In genomic region chr6:31058128-31058894, GRCh38 we compare ENCODE assay signal across 9 cellular contexts. TPM values are rescaled to one million over a fixed set of nuclear protein-coding genes. Genes with fewer than 3 reads are reported as not detected.
DNase-seq lines count a peak whose midpoint lies in the region; ATAC-seq, FAIRE-seq and TF ChIP-seq lines count a peak whose summit lies in the region.
"Had no signal": no experiment of that assay in that cellular context is flagged by ENCODE, and none has a peak within 500 bp of the region (broad histone marks: within the 10 kb centered on the region; RNA-seq: fewer than 3 reads in every experiment).

No MANE protein-coding gene starts in this region.

- H3K9me3 Mint-ChIP-seq in astrocyte (ENCODE audit: unreplicated experiment), result no peaks in the 10 kb centered on the region
- no peaks in the 10 kb centered on the region for H3K9me3 Mint-ChIP-seq in activated T-helper 1 cell treated with anti-CD3 and anti-CD28 coated beads, Interleukin-12 subunit alpha, Interleukin-12 subunit beta, Interleukin-2, Interleukin-4 antibody, amounts not matched to agents 30 ng/mL and 10 ng/mL and 1 ng/mL, durations not matched to agents 14 hours and 24 hours and 36 hours

- H3K9me3 ChIP-seq in DOHH2 (ENCODE audit: control insufficient read depth, insufficient read depth, low read length), result no peaks in the 10 kb centered on the region
- no peaks in the 10 kb centered on the region for H3K9me3 ChIP-seq in astrocyte (ENCODE audit: insufficient read depth, low read depth, low read length)
- no peaks in the 10 kb centered on the region for H3K9me3 ChIP-seq in uterus

- H3K79me2 ChIP-seq in DOHH2 (ENCODE audit: control insufficient read depth, low read length) (no peaks in the 10 kb centered on the region), astrocyte (ENCODE audit: insufficient read depth, low read length) (no peaks in the 10 kb centered on the region)

- H2AFZ ChIP-seq in astrocyte (ENCODE audit: low read depth, low read length), result peak overlapping the region; percentile 46

- H3K36me3 Mint-ChIP-seq in astrocyte (ENCODE audit: low read depth, unreplicated experiment), result no peaks in the 10 kb centered on the region
- no peaks in the 10 kb centered on the region for H3K36me3 Mint-ChIP-seq in activated T-helper 1 cell treated with anti-CD3 and anti-CD28 coated beads, Interleukin-12 subunit alpha, Interleukin-12 subunit beta, Interleukin-2, Interleukin-4 antibody, amounts not matched to agents 30 ng/mL and 10 ng/mL and 1 ng/mL, durations not matched to agents 14 hours and 24 hours and 36 hours (ENCODE audit: low read depth)

- peak overlapping the region; percentile 30 for H3K27ac Mint-ChIP-seq in astrocyte (ENCODE audit: unreplicated experiment)
- H3K27ac Mint-ChIP-seq in activated T-helper 1 cell treated with anti-CD3 and anti-CD28 coated beads, Interleukin-12 subunit alpha, Interleukin-12 subunit beta, Interleukin-2, Interleukin-4 antibody, amounts not matched to agents 30 ng/mL and 10 ng/mL and 1 ng/mL, durations not matched to agents 14 hours and 24 hours and 36 hours, result no peak overlapping the region

- H3K4me1 ChIP-seq in DOHH2 (ENCODE audit: control insufficient read depth, low read length), result peaks cover 1% of the 10 kb centered on the region; the same call in 1 of the 2 replicates
- peaks cover 14% of the 10 kb centered on the region for H3K4me1 ChIP-seq in astrocyte (ENCODE audit: insufficient read depth, low read length)
- H3K4me1 ChIP-seq in uterus, result no peaks in the 10 kb centered on the region

- peak; percentile 28 for DNase-seq in HuH-7.5 (ENCODE audit: low spot score)
- peak; percentile 97 for DNase-seq in astrocyte (ENCODE audit: low read depth)
- DNase-seq in kidney glomerular epithelial cell (lab: John Stamatoyannopoulos, UW), result peak; percentile 84
- DNase-seq in uterus, result no peak
- no peak for DNase-seq in activated T-helper 1 cell treated with anti-CD3 and anti-CD28 coated beads, Interleukin-12 subunit alpha, Interleukin-12 subunit beta, Interleukin-2, Interleukin-4 antibody, amounts not matched to agents 30 ng/mL and 10 ng/mL and 1 ng/mL, durations not matched to agents 14 hours and 24 hours and 36 hours (ENCODE audit: low spot score)
- DNase-seq in stimulated activated naive CD4-positive, alpha-beta T cell treated with Interleukin-2 at 50 U/mL for 16 hours (lab: John Stamatoyannopoulos, UW), result no peak

- TF ChIP-seq POLR2A in uterus (IDR thresholded peaks at IDR 0.05), result no peak

- H3K4me2 ChIP-seq in DOHH2 (ENCODE audit: low read length) (no peak overlapping the region), astrocyte (ENCODE audit: low read length) (peak overlapping the region; percentile 67)

- no peak overlapping the region for H3K4me3 Mint-ChIP-seq in astrocyte (ENCODE audit: unreplicated experiment)
- no peak overlapping the region for H3K4me3 Mint-ChIP-seq in activated T-helper 1 cell treated with anti-CD3 and anti-CD28 coated beads, Interleukin-12 subunit alpha, Interleukin-12 subunit beta, Interleukin-2, Interleukin-4 antibody, amounts not matched to agents 30 ng/mL and 10 ng/mL and 1 ng/mL, durations not matched to agents 14 hours and 24 hours and 36 hours

- intact Hi-C loops in uterus (cut with DNase I; ENCODE audit: low total_unique reads), result no loop called here
- intact Hi-C loops in activated T-helper 1 cell treated with anti-CD3 and anti-CD28 coated beads, Interleukin-12 subunit alpha, Interleukin-12 subunit beta, Interleukin-2, Interleukin-4 antibody, amounts not matched to agents 30 ng/mL and 10 ng/mL and 1 ng/mL, durations not matched to agents 14 hours and 24 hours and 36 hours (cut with micrococcal nuclease), result no loop called here

- H4K20me1 ChIP-seq in DOHH2 (ENCODE audit: control insufficient read depth, insufficient read depth, low read depth, low read length) (no peaks in the 10 kb centered on the region), astrocyte (ENCODE audit: insufficient read depth, low read length) (no peaks in the 10 kb centered on the region)

- FAIRE-seq in astrocyte (lab: Jason Lieb, UNC), result peak; percentile 99

- peaks cover 12% of the 10 kb centered on the region for H3K27me3 Mint-ChIP-seq in astrocyte (ENCODE audit: low read depth, unreplicated experiment)
- peaks cover 22% of the 10 kb centered on the region for H3K27me3 Mint-ChIP-seq in activated T-helper 1 cell treated with anti-CD3 and anti-CD28 coated beads, Interleukin-12 subunit alpha, Interleukin-12 subunit beta, Interleukin-2, Interleukin-4 antibody, amounts not matched to agents 30 ng/mL and 10 ng/mL and 1 ng/mL, durations not matched to agents 14 hours and 24 hours and 36 hours (ENCODE audit: insufficient read depth)

- peak; percentile 56 for TF ChIP-seq CTCF in DOHH2 (IDR thresholded peaks at IDR 0.05; ENCODE audit: low read depth, low read length, poor library complexity, severe bottlenecking)
- peak; percentile 41 for TF ChIP-seq CTCF in astrocyte (IDR thresholded peaks at IDR 0.05; ENCODE audit: insufficient read depth, low read depth, low read length)
- peak; percentile 9 to 42 (median 30) for TF ChIP-seq CTCF in uterus (IDR thresholded peaks at IDR 0.05)

- H3F3A ChIP-seq in DOHH2 (ENCODE audit: control insufficient read depth, insufficient read depth), result no peaks in the 10 kb centered on the region

- peak overlapping the region; percentile 58 for H3K9ac ChIP-seq in astrocyte (ENCODE audit: low read length)

- H3K36me3 ChIP-seq in DOHH2 (ENCODE audit: control insufficient read depth, low read length), result no peaks in the 10 kb centered on the region
- no peaks in the 10 kb centered on the region for H3K36me3 ChIP-seq in astrocyte (ENCODE audit: insufficient read depth, low read length)
- H3K36me3 ChIP-seq in uterus, result no peaks in the 10 kb centered on the region

- no peaks in the 10 kb centered on the region for H3K9me2 ChIP-seq in DOHH2 (replicated peaks; ENCODE audit: control insufficient read depth, low read length)

- peaks cover 17% of the 10 kb centered on the region for H3K27me3 ChIP-seq in DOHH2 (ENCODE audit: control insufficient read depth, low read length)
- H3K27me3 ChIP-seq in astrocyte (ENCODE audit: insufficient read depth, low read length), result no peaks in the 10 kb centered on the region
- H3K27me3 ChIP-seq in uterus, result no peaks in the 10 kb centered on the region

- H3K4me1 Mint-ChIP-seq in astrocyte (ENCODE audit: low read depth, unreplicated experiment), result peaks cover 16% of the 10 kb centered on the region
- H3K4me1 Mint-ChIP-seq in activated T-helper 1 cell treated with anti-CD3 and anti-CD28 coated beads, Interleukin-12 subunit alpha, Interleukin-12 subunit beta, Interleukin-2, Interleukin-4 antibody, amounts not matched to agents 30 ng/mL and 10 ng/mL and 1 ng/mL, durations not matched to agents 14 hours and 24 hours and 36 hours (ENCODE audit: low read depth), result peaks cover 6% of the 10 kb centered on the region

- H3K4me3 ChIP-seq in DOHH2 (ENCODE audit: low read length) (no peak overlapping the region), astrocyte (ENCODE audit: insufficient read depth, low read depth, low read length) (no peak overlapping the region), uterus (no peak overlapping the region)

- no peak overlapping the region for H3K27ac ChIP-seq in DOHH2 (ENCODE audit: low read depth, low read length)
- H3K27ac ChIP-seq in astrocyte (ENCODE audit: low read depth, low read length), result peak overlapping the region; percentile 61
- no peak overlapping the region for H3K27ac ChIP-seq in uterus

- ATAC-seq in GM21528 (IDR thresholded peaks at IDR 0.05; ENCODE audit: low FRiP score, unreplicated experiment), result no peak

RNA-seq across cellular contexts. Expression of gene MUC22, which starts 48.0 kb away (rescaled TPM):
- total RNA-seq in astrocyte (0.05 TPM in 1 of 2 replicates, not detected in the other), uterus (not detected)
- total RNA-seq in activated T-helper 1 cell treated with anti-CD3 and anti-CD28 coated beads, Interleukin-12 subunit alpha, Interleukin-12 subunit beta, Interleukin-2, Interleukin-4 antibody, amounts not matched to agents 30 ng/mL and 10 ng/mL and 1 ng/mL, durations not matched to agents 14 hours and 24 hours and 36 hours, result not detected in 2 replicates
- total RNA-seq: skeletal muscle tissue had no signal

RNA-seq across cellular contexts. Expression of gene C6orf15, which starts 54.1 kb away (rescaled TPM):
- total RNA-seq in astrocyte (4.6 and 6.4 TPM in 2 replicates), uterus (under 1 TPM in 1 of 4 donors, not detected in 3; 0.35 TPM)
- not detected in 2 replicates for total RNA-seq in activated T-helper 1 cell treated with anti-CD3 and anti-CD28 coated beads, Interleukin-12 subunit alpha, Interleukin-12 subunit beta, Interleukin-2, Interleukin-4 antibody, amounts not matched to agents 30 ng/mL and 10 ng/mL and 1 ng/mL, durations not matched to agents 14 hours and 24 hours and 36 hours
- total RNA-seq: skeletal muscle tissue had no signal

RNA-seq across cellular contexts. Expression of gene PSORS1C1, which starts 56.3 kb away (rescaled TPM):
- 8.8 and 9.2 TPM in 2 replicates for total RNA-seq in astrocyte
- total RNA-seq in uterus, result 1 to 10 TPM in 1 of 4 donors, under 1 TPM in 3; under 0.01 to 4.5 (median 0.54) TPM
- total RNA-seq in activated T-helper 1 cell treated with anti-CD3 and anti-CD28 coated beads, Interleukin-12 subunit alpha, Interleukin-12 subunit beta, Interleukin-2, Interleukin-4 antibody, amounts not matched to agents 30 ng/mL and 10 ng/mL and 1 ng/mL, durations not matched to agents 14 hours and 24 hours and 36 hours, result 0.26 TPM in 1 of 2 replicates, not detected in the other

Comparison
In these comparisons a context has a peak if more than half of its experiments do, and no peak if none do; other contexts are left out.
1. DNase-seq: peak in HuH-7.5 (single experiment), astrocyte (single experiment) and kidney glomerular epithelial cell (single experiment); none in uterus (0 of 2), activated T-helper 1 cell treated with anti-CD3 and anti-CD28 coated beads, Interleukin-12 subunit alpha, Interleukin-12 subunit beta, Interleukin-2, Interleukin-4 antibody, amounts not matched to agents 30 ng/mL and 10 ng/mL and 1 ng/mL, durations not matched to agents 14 hours and 24 hours and 36 hours (single experiment) and stimulated activated naive CD4-positive, alpha-beta T cell treated with Interleukin-2 at 50 U/mL for 16 hours (single experiment).
2. Peak in every context shown above with its lines, with median percentiles within 50 percentile points of each other: CTCF ChIP-seq.